10 cellular contexts compared by ENCODE assay signal in the genomic region with DNA sequence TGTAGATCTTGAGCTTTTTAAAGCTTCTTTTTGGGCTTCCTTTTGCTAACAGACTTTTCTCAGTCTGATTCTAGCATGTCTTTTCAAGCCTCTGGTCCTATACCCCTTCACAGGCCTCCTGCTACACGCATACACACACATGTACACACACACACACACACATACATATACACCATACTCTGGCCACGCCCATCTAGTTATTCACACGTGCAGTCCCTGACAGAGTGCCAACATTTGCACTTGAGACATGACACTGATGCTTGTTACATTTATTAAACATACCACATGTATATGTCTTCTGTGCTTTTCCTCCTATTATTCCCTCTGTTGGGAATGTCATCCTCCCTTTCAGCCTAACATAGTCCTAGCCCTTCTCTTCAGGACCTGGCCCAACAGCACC.
DNase-seq lines count a peak whose midpoint lies in the region; ATAC-seq and TF ChIP-seq lines count a peak whose summit lies in the region.
"Had no signal": no experiment of that assay in that cellular context is flagged by ENCODE, and none has a peak within 500 bp of the region (broad histone marks: within the 10 kb centered on the region; RNA-seq: fewer than 3 reads in every experiment).

No MANE protein-coding gene starts in this region.

- H3K27me3 Mint-ChIP-seq in activated CD4-positive, alpha-beta T cell treated with anti-CD3 and anti-CD28 coated beads for 36 hours = no peaks in the 10 kb centered on the region
- H3K27me3 Mint-ChIP-seq: activated naive CD8-positive, alpha-beta T cell had no signal

- peaks cover 29% of the 10 kb centered on the region for H3K4me1 Mint-ChIP-seq in activated CD4-positive, alpha-beta T cell treated with anti-CD3 and anti-CD28 coated beads for 36 hours

- DNase-seq in activated CD4-positive, alpha-beta T cell treated with anti-CD3 and anti-CD28 coated beads for 36 hours = no peak
- DNase-seq in activated CD4-positive, alpha-beta T cell treated with anti-CD3 and anti-CD28 coated beads, Interleukin-2, amount 50 U/mL, for 1 hour = no peak
- DNase-seq in suprapubic skin (ENCODE audit: low spot score in 2 of 2) = no peak
- DNase-seq: H7 had no signal

- no peak for TF ChIP-seq CTCF in suprapubic skin (IDR thresholded peaks at IDR 0.05)

- H3K9me3 Mint-ChIP-seq in activated CD4-positive, alpha-beta T cell treated with anti-CD3 and anti-CD28 coated beads for 36 hours (ENCODE audit: low read depth) = peaks cover 6% of the 10 kb centered on the region

- intact Hi-C loops in activated CD4-positive, alpha-beta T cell treated with anti-CD3 and anti-CD28 coated beads for 36 hours (cut with DNase I, micrococcal nuclease) = loop anchor here in 1 of 2 experiments (2.0 to 10.0 kb wide), 4 partner anchors 218 to 1006 kb away; a partner anchor contains a TSS

- no peak for TF ChIP-seq EP300 in suprapubic skin (IDR thresholded peaks at IDR 0.05)

- H3K4me3 Mint-ChIP-seq in activated CD4-positive, alpha-beta T cell treated with anti-CD3 and anti-CD28 coated beads for 36 hours = no peak overlapping the region

- H3K36me3 ChIP-seq in suprapubic skin = no peaks in the 10 kb centered on the region

- H3K4me1 ChIP-seq in mononuclear cell (ENCODE audit: insufficient read depth, low read length) (peaks cover 55% of the 10 kb centered on the region), suprapubic skin (peaks cover 36% of the 10 kb centered on the region)

- ATAC-seq in activated CD4-positive, alpha-beta T cell treated with anti-CD3 and anti-CD28 coated beads for 36 hours = no peak
- ATAC-seq in GM19397 (IDR thresholded peaks at IDR 0.05; ENCODE audit: unreplicated experiment) = no peak
- ATAC-seq in HG03175 (IDR thresholded peaks at IDR 0.05; ENCODE audit: unreplicated experiment) = no peak
- no peak for ATAC-seq in HG02840 (IDR thresholded peaks at IDR 0.05; ENCODE audit: low FRiP score, unreplicated experiment)

- no peaks in the 10 kb centered on the region for H3K27me3 ChIP-seq in mononuclear cell (ENCODE audit: insufficient read depth, low read length)
- H3K27me3 ChIP-seq in suprapubic skin = no peaks in the 10 kb centered on the region

- peaks cover 6% of the 10 kb centered on the region for H3K36me3 Mint-ChIP-seq in activated CD4-positive, alpha-beta T cell treated with anti-CD3 and anti-CD28 coated beads for 36 hours (ENCODE audit: low read depth)

- H3K4me3 ChIP-seq in mononuclear cell (ENCODE audit: low read length) (peak overlapping the region; percentile 4), suprapubic skin (no peak overlapping the region)

- WGBS in suprapubic skin = 52% methylated on average over 3 of the region's 3 CpGs

- H3K27ac ChIP-seq in angular gyrus (ENCODE audit: low read depth, low read length) = peak overlapping the region; percentile 79
- peak overlapping the region; percentile 83 for H3K27ac ChIP-seq in suprapubic skin

- H3K9me3 ChIP-seq in mononuclear cell (ENCODE audit: low read depth, low read length) = peaks cover 9% of the 10 kb centered on the region
- H3K9me3 ChIP-seq in suprapubic skin = no peaks in the 10 kb centered on the region

- H3K27ac Mint-ChIP-seq in activated CD4-positive, alpha-beta T cell treated with anti-CD3 and anti-CD28 coated beads for 36 hours = peak overlapping the region; percentile 34

- CTCF ChIA-PET in activated CD4-positive, alpha-beta T cell treated with anti-CD3 and anti-CD28 coated beads for 36 hours (lab: Charles Lee) = no interaction called here

- POLR2A ChIA-PET in activated CD4-positive, alpha-beta T cell treated with anti-CD3 and anti-CD28 coated beads for 36 hours (lab: Charles Lee) = interaction anchor here (0.6 to 0.9 kb wide), 2 partner anchors 72 to 74 kb away, joined by 3 to 6 read pairs; no protein-coding TSS in a partner anchor

- no peak for TF ChIP-seq POLR2A in suprapubic skin (IDR thresholded peaks at IDR 0.05)
